23 cellular contexts compared by ENCODE assay signal in genomic region chr3:121730940-121731687, GRCh38. TPM values are rescaled to one million over a fixed set of nuclear protein-coding genes. Genes with fewer than 3 reads are reported as not detected.
DNase-seq lines count a peak whose midpoint lies in the region; ATAC-seq, FAIRE-seq and TF ChIP-seq lines count a peak whose summit lies in the region.
"Had no signal": no experiment of that assay in that cellular context is flagged by ENCODE, and none has a peak within 500 bp of the region (broad histone marks: within the 10 kb centered on the region; RNA-seq: fewer than 3 reads in every experiment).

No MANE protein-coding gene starts in this region.

- H3K4me3 Mint-ChIP-seq in nephron progenitor cell, result no peak overlapping the region
- H3K4me3 Mint-ChIP-seq: activated T-cell treated with anti-CD3 and anti-CD28 coated beads, Interleukin-2, amount 50 U/mL, for 72 hours; CD4-positive, alpha-beta memory T cell; stimulated activated memory B cell treated with anti-CD40 and anti-IgM and Interleukin-4, amounts not matched to agents 10 μg/mL and 1 μg/mL and 100 μg/mL, for 72 hours had no signal

- POLR2A ChIA-PET in RWPE1 (lab: Yijun Ruan, JAX; ENCODE audit: low non-redundant PET), result no interaction called here

- peaks cover 6% of the 10 kb centered on the region for H3K4me1 Mint-ChIP-seq in nephron progenitor cell

- H3K27ac Mint-ChIP-seq in nephron progenitor cell, result peak overlapping the region; percentile 27
- H3K27ac Mint-ChIP-seq: activated naive CD4-positive, alpha-beta T cell treated with anti-CD3 and anti-CD28 coated beads, Interleukin-2, amount 50 U/mL, for 72 hours; activated T-cell treated with anti-CD3 and anti-CD28 coated beads, Interleukin-2, amount 50 U/mL, for 72 hours; stimulated activated memory B cell treated with anti-CD40 and anti-IgM and Interleukin-4, amounts not matched to agents 10 μg/mL and 1 μg/mL and 100 μg/mL, for 72 hours had no signal

- DNase-seq in GM18507 (ENCODE audit: extremely low spot score, insufficient read length, low read depth), result no peak
- peak; percentile 16 for DNase-seq in RWPE1 (ENCODE audit: low spot score)
- no peak for DNase-seq in nephron progenitor cell
- no peak for DNase-seq in DMS53 (lab: John Stamatoyannopoulos, UW)
- no peak for DNase-seq in DMS 273 treated with DMSO at 0.1 percent for 48 hours (lab: John Stamatoyannopoulos, UW)
- DNase-seq in left colon, result no peak
- DNase-seq: activated CD8-positive, alpha-beta memory T cell treated with anti-CD3 and anti-CD28 coated beads for 24 hours; activated T-cell treated with anti-CD3 and anti-CD28 coated beads, Interleukin-2, amount 50 U/mL, for 72 hours; CD4-positive, alpha-beta memory T cell; effector CD4-positive, alpha-beta T cell; kidney glomerular epithelial cell; NCI-H1092; NCI-H526 had no signal

- H3K27me3 Mint-ChIP-seq in nephron progenitor cell (ENCODE audit: low read depth, poor library complexity), result peaks cover 3% of the 10 kb centered on the region
- H3K27me3 Mint-ChIP-seq: CD4-positive, alpha-beta memory T cell; stimulated activated memory B cell treated with anti-CD40 and anti-IgM and Interleukin-4, amounts not matched to agents 10 μg/mL and 1 μg/mL and 100 μg/mL, for 72 hours had no signal

- CTCF ChIA-PET in RWPE1 (lab: Yijun Ruan, JAX), result no interaction called here

- ATAC-seq in esophagus mucosa, result peak; percentile 67
- no peak for ATAC-seq in HG02938 (IDR thresholded peaks at IDR 0.05; ENCODE audit: unreplicated experiment)
- no peak for ATAC-seq in left colon
- ATAC-seq: activated CD4-positive, CD25-positive, alpha-beta regulatory T cell treated with anti-CD3 and anti-CD28 coated beads, Interleukin-2, amount 50 U/mL, for 24 hours; activated naive CD4-positive, alpha-beta T cell treated with anti-CD3 and anti-CD28 coated beads, Interleukin-2, amount 50 U/mL, for 72 hours; activated T-cell treated with anti-CD3 and anti-CD28 coated beads, Interleukin-2, amount 50 U/mL, for 72 hours; HCT116; stimulated activated memory B cell treated with anti-CD40 and anti-IgM and Interleukin-4, amounts not matched to agents 10 μg/mL and 1 μg/mL and 100 μg/mL, for 72 hours had no signal

- intact Hi-C loops in left colon (cut with DNase I, micrococcal nuclease), result no loop called here

- peak; percentile 24 for FAIRE-seq in GM18507 (lab: Jason Lieb, UNC)

- TF ChIP-seq CTCF in RWPE1 (conservative IDR thresholded peaks at IDR 0.05; ENCODE audit: low read depth) (no peak), nephron progenitor cell (IDR thresholded peaks at IDR 0.05) (no peak)

- H3K9me3 Mint-ChIP-seq in nephron progenitor cell, result no peaks in the 10 kb centered on the region
- H3K9me3 Mint-ChIP-seq: activated naive CD4-positive, alpha-beta T cell treated with anti-CD3 and anti-CD28 coated beads, Interleukin-2, amount 50 U/mL, for 72 hours; activated T-cell treated with anti-CD3 and anti-CD28 coated beads, Interleukin-2, amount 50 U/mL, for 72 hours; CD4-positive, alpha-beta memory T cell; stimulated activated memory B cell treated with anti-CD40 and anti-IgM and Interleukin-4, amounts not matched to agents 10 μg/mL and 1 μg/mL and 100 μg/mL, for 72 hours had no signal

- peak overlapping the region; percentile 48; the same call in 1 of the 2 replicates for H3K27ac ChIP-seq in RWPE1
- H3K27ac ChIP-seq: hepatocyte, neutrophil, SJSA1, tibial nerve had no signal

- peaks cover 28% of the 10 kb centered on the region for H3K36me3 Mint-ChIP-seq in nephron progenitor cell (ENCODE audit: low read depth)
- H3K36me3 Mint-ChIP-seq: activated naive CD4-positive, alpha-beta T cell treated with anti-CD3 and anti-CD28 coated beads, Interleukin-2, amount 50 U/mL, for 72 hours had no signal

RNA-seq across cellular contexts. Expression of gene GOLGB1, which starts 18.4 kb away (rescaled TPM):
- total RNA-seq in esophagus mucosa (35.7 TPM), left colon (10 to 100 TPM; 69.9 to 72.6 TPM)
